Comparison of ENCODE assay signal across 11 cellular contexts in the genomic region with DNA sequence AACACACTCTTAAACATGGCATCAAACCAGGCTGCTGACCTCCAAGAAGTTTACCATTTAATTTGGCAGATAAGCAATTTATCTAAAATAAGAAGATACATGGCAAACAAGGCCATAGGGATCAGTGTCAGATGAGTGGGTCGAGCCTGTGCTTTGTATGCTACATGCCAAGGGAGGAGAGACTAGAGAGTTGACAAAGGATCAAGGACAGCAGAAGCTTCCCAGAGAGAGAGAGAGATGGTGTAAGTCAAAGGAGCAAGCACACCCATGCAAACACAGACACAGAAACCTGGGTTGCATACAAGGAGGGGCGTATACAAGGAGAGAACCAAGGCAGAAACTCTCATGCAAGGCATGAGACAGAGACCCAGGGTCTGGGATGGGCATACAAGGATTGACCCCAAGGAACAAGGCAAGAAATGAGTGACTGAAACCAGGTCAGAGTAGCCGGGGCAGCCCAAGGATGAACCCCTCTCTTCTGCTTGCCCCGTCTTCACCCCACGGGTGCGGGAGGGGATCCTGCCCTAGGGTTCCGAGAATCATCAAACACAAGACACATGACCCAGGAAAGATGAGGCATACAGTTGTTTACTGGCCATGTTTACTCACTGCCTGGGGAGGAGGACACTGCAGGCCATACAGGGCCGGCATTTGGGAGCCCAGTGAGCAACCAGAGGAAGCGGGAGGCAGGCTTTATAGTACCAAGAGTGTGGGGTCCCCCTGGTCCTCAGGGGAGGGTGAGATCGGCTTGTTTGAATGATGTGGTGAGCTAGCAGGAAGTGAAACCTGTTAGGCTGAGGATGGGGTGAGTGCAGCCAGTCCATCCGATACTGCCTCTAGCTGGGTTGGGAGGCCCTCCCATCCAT.
A peak's percentile ranks its signal among the peaks of the same experiment; 100 is the strongest.
DNase-seq lines count a peak whose midpoint lies in the region; ATAC-seq and TF ChIP-seq lines count a peak whose summit lies in the region.
"Had no signal": no experiment of that assay in that cellular context is flagged by ENCODE, and none has a peak within 500 bp of the region (broad histone marks: within the 10 kb centered on the region; RNA-seq: fewer than 3 reads in every experiment).

No MANE protein-coding gene starts in this region.

- H3K36me3 ChIP-seq in IMR-90 (ENCODE audit: control insufficient read depth, insufficient read depth, low read length) (no peaks in the 10 kb centered on the region), neural progenitor cell (no peaks in the 10 kb centered on the region)

- intact Hi-C loops in activated CD4-positive, alpha-beta T cell treated with anti-CD3 and anti-CD28 coated beads, Interleukin-2, amount 10 ng/mL, durations not matched to agents 24 days and 14 days (cut with micrococcal nuclease), result loop anchor here (10.0 kb wide), 1 partner anchor 378 kb away; no protein-coding TSS in a partner anchor
- intact Hi-C loops in IMR-90 (cut with micrococcal nuclease), result no loop called here

- H3K27ac ChIP-seq in IMR-90 (ENCODE audit: insufficient read depth, low read length) (no peak overlapping the region), neural progenitor cell (no peak overlapping the region)

- dilution Hi-C loops in IMR-90 (cut with HindIII; ENCODE audit: low sequenced_read_pairs, unreplicated experiment), result no loop called here

- peak overlapping the region; percentile 12; the same call in 1 of the 2 replicates for H2AK5ac ChIP-seq in IMR-90 (ENCODE audit: low read depth, low read length)

- H2BK120ac ChIP-seq in IMR-90 (ENCODE audit: low read depth, low read length), result peak overlapping the region; percentile 18; the same call in 1 of the 2 replicates

- TF ChIP-seq RAD21 in IMR-90 (IDR thresholded peaks at IDR 0.05; ENCODE audit: low read length), result no peak

- no peaks in the 10 kb centered on the region for H4K20me1 ChIP-seq in IMR-90 (ENCODE audit: insufficient read depth, low read length)
- no peaks in the 10 kb centered on the region for H4K20me1 ChIP-seq in neural progenitor cell (ENCODE audit: low read depth)

- peak overlapping the region; percentile 46; the same call in 1 of the 2 replicates for H2BK20ac ChIP-seq in IMR-90 (ENCODE audit: low read depth, low read length)

- peak overlapping the region; percentile 12 for H3K27ac Mint-ChIP-seq in activated CD4-positive, alpha-beta T cell treated with anti-CD3 and anti-CD28 coated beads, Interleukin-2, amount 10 ng/mL, durations not matched to agents 24 days and 14 days
- H3K27ac Mint-ChIP-seq in neural progenitor cell, result no peak overlapping the region

- H4K91ac ChIP-seq in IMR-90 (ENCODE audit: insufficient read depth, low read depth, low read length), result no peak overlapping the region

- H3K4me2 ChIP-seq in IMR-90 (ENCODE audit: low read depth, low read length), result no peak overlapping the region
- H3K4me2 ChIP-seq in neural progenitor cell, result no peak overlapping the region

- H3K9me3 ChIP-seq in IMR-90 (ENCODE audit: control insufficient read depth, insufficient read depth, low read length) (0 out of 2 replicates have a peak, but pooled peaks cover 3% of the 10 kb centered on the region), neural progenitor cell (ENCODE audit: low read depth) (no peaks in the 10 kb centered on the region)

- no peak overlapping the region for H3K23ac ChIP-seq in IMR-90 (ENCODE audit: low read depth, low read length)

- no peaks in the 10 kb centered on the region for H3K27me3 Mint-ChIP-seq in activated CD4-positive, alpha-beta T cell treated with anti-CD3 and anti-CD28 coated beads, Interleukin-2, amount 10 ng/mL, durations not matched to agents 24 days and 14 days
- H3K27me3 Mint-ChIP-seq in neural progenitor cell (ENCODE audit: insufficient read depth, low read depth), result peaks cover 8% of the 10 kb centered on the region

- no peaks in the 10 kb centered on the region for H3F3A ChIP-seq in neural progenitor cell (ENCODE audit: low read depth)

- no peak overlapping the region for H4K8ac ChIP-seq in IMR-90 (ENCODE audit: low read depth in 2 of 2, low read length in 2 of 2)

- BruUV-seq in IMR-90 (replicated peaks; lab: Mats Ljungman, UMichigan), result no TSS peak

- no peak overlapping the region for H3K14ac ChIP-seq in IMR-90 (replicated peaks; ENCODE audit: low read depth, low read length)

- no peak overlapping the region for H4K5ac ChIP-seq in IMR-90 (ENCODE audit: low read depth, low read length)

- POLR2A ChIA-PET in IMR-90 (lab: Charles Lee; ENCODE audit: unreplicated experiment), result no interaction called here

- no peak overlapping the region for H2BK5ac ChIP-seq in IMR-90 (ENCODE audit: low read depth, low read length, poor library complexity, severe bottlenecking)

- H3K4me1 ChIP-seq in IMR-90 (ENCODE audit: control insufficient read depth, insufficient read depth, low read length) (peaks cover 13% of the 10 kb centered on the region), neural progenitor cell (no peaks in the 10 kb centered on the region)

- peak; percentile 99 for ATAC-seq in HG02642 (IDR thresholded peaks at IDR 0.05; ENCODE audit: poor library complexity, unreplicated experiment)
- ATAC-seq in IMR-90 (ENCODE audit: low read depth), result no peak

- H3K56ac ChIP-seq in IMR-90 (ENCODE audit: extremely low read depth, insufficient read depth, low read length), result no peak overlapping the region

- TF ChIP-seq POLR2A in IMR-90 (IDR thresholded peaks at IDR 0.05; ENCODE audit: low read depth, low read length), result no peak

- peaks cover 26% of the 10 kb centered on the region for H3K9me3 Mint-ChIP-seq in activated CD4-positive, alpha-beta T cell treated with anti-CD3 and anti-CD28 coated beads, Interleukin-2, amount 10 ng/mL, durations not matched to agents 24 days and 14 days
- H3K9me3 Mint-ChIP-seq in neural progenitor cell, result peaks cover 5% of the 10 kb centered on the region

- H3K27me3 ChIP-seq in IMR-90 (ENCODE audit: control insufficient read depth, insufficient read depth, low read length), result no peaks in the 10 kb centered on the region
- no peaks in the 10 kb centered on the region for H3K27me3 ChIP-seq in neural progenitor cell

- no peak for TF ChIP-seq CTCF in IMR-90 (conservative IDR thresholded peaks at IDR 0.05; ENCODE audit: low read depth, low read length)
- no peak for TF ChIP-seq CTCF in neural progenitor cell (IDR thresholded peaks at IDR 0.05)

- H2BK15ac ChIP-seq in IMR-90 (ENCODE audit: low read depth, low read length), result no peak overlapping the region

- no peak overlapping the region for H3K18ac ChIP-seq in IMR-90 (ENCODE audit: low read depth, low read length)

- peaks cover 10% of the 10 kb centered on the region for H3K36me3 Mint-ChIP-seq in activated CD4-positive, alpha-beta T cell treated with anti-CD3 and anti-CD28 coated beads, Interleukin-2, amount 10 ng/mL, durations not matched to agents 24 days and 14 days (ENCODE audit: low read depth)
- peaks cover 5% of the 10 kb centered on the region for H3K36me3 Mint-ChIP-seq in neural progenitor cell

- peaks cover 26% of the 10 kb centered on the region for H3K4me1 Mint-ChIP-seq in activated CD4-positive, alpha-beta T cell treated with anti-CD3 and anti-CD28 coated beads, Interleukin-2, amount 10 ng/mL, durations not matched to agents 24 days and 14 days
- H3K4me1 Mint-ChIP-seq in neural progenitor cell, result peaks cover 13% of the 10 kb centered on the region

- WGBS in IMR-90 (ENCODE audit: extremely low coverage in 2 of 2, insufficient read length in 1 of 2), 2 experiments, result no CpG with 5 or more reads among the region's 11 CpGs

- no peak overlapping the region for H3K9ac ChIP-seq in IMR-90 (ENCODE audit: low read depth, low read length)
- no peak overlapping the region for H3K9ac ChIP-seq in neural progenitor cell

- DNase-seq in activated CD4-positive, alpha-beta T cell treated with anti-CD3 and anti-CD28 coated beads, Interleukin-2, amount 10 ng/mL, durations not matched to agents 24 days and 14 days, result peak; percentile 49
- no peak for DNase-seq in activated CD4-positive, alpha-beta T cell treated with anti-CD3 and anti-CD28 coated beads for 48 hours
- DNase-seq in IMR-90 (no peak), neural progenitor cell (ENCODE audit: low spot score) (no peak), C1 segment of cervical spinal cord (lab: John Stamatoyannopoulos, UW) (no peak), hepatic stellate cell (ENCODE audit: low spot score) (no peak), NCI-H2196 (lab: John Stamatoyannopoulos, UW; ENCODE audit: unreplicated experiment) (no peak)
- DNase-seq: activated CD4-positive, alpha-beta T cell treated with anti-CD3 and anti-CD28 coated beads, Interleukin-2, amount 50 U/mL, for 1 hour; retina; stimulated activated naive CD4-positive, alpha-beta T cell treated with Interleukin-2 at 50 U/mL for 16 hours had no signal

- no peak overlapping the region for H2AK9ac ChIP-seq in IMR-90 (replicated peaks; ENCODE audit: low read depth, low read length, poor library complexity)

- H3K79me2 ChIP-seq in neural progenitor cell (ENCODE audit: low read depth), result no peaks in the 10 kb centered on the region

- CTCF ChIA-PET in IMR-90 (lab: Yijun Ruan, JAX), result no interaction called here

- no peaks in the 10 kb centered on the region for H3K79me1 ChIP-seq in IMR-90 (ENCODE audit: low read depth in 1 of 2, low read length in 2 of 2)

- H3K9me1 ChIP-seq in IMR-90 (ENCODE audit: insufficient read depth, low read length), result peaks cover 17% of the 10 kb centered on the region

- in situ Hi-C loops in IMR-90 (cut with MboI; ENCODE audit: low sequenced_read_pairs), result loop anchor here (25.0 kb wide), 1 partner anchor 535 kb away; a partner anchor contains a TSS

- H3K4me3 ChIP-seq in IMR-90 (ENCODE audit: insufficient read depth, low read depth, low read length) (no peak overlapping the region), neural progenitor cell (no peak overlapping the region)

- H2AFZ ChIP-seq in IMR-90 (replicated peaks; ENCODE audit: low read length, poor library complexity) (peak overlapping the region; percentile 5), neural progenitor cell (replicated peaks) (peak overlapping the region; percentile 34)

- no peak overlapping the region for H3K4me3 Mint-ChIP-seq in activated CD4-positive, alpha-beta T cell treated with anti-CD3 and anti-CD28 coated beads, Interleukin-2, amount 10 ng/mL, durations not matched to agents 24 days and 14 days
- no peak overlapping the region for H3K4me3 Mint-ChIP-seq in neural progenitor cell

- no peak overlapping the region; the same call in 1 of the 2 replicates for H3K4ac ChIP-seq in IMR-90 (ENCODE audit: low read depth, low read length)

TF ChIP-seq in IMR-90, 13 proteins besides CTCF, POLR2A, EP300 and RAD21 (continues in another document):
- TF ChIP-seq, protein P1, sequence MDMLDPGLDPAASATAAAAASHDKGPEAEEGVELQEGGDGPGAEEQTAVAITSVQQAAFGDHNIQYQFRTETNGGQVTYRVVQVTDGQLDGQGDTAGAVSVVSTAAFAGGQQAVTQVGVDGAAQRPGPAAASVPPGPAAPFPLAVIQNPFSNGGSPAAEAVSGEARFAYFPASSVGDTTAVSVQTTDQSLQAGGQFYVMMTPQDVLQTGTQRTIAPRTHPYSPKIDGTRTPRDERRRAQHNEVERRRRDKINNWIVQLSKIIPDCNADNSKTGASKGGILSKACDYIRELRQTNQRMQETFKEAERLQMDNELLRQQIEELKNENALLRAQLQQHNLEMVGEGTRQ (IDR thresholded peaks at IDR 0.05; ENCODE audit: low read depth, low read length), result no peak
- TF ChIP-seq MAZ (IDR thresholded peaks at IDR 0.05; ENCODE audit: borderline replicate concordance, low read depth, low read length) (no peak), NFE2L2 (IDR thresholded peaks at IDR 0.05; ENCODE audit: low read depth, low read length) (no peak)
